ENCODE assay signal across 9 cellular contexts in genomic region chr14:52268191-52269061, GRCh38. TPM values are rescaled to one million over a fixed set of nuclear protein-coding genes. Genes with fewer than 3 reads are reported as not detected.
DNase-seq lines count a peak whose midpoint lies in the region; ATAC-seq and TF ChIP-seq lines count a peak whose summit lies in the region.
"Had no signal": no experiment of that assay in that cellular context is flagged by ENCODE, and none has a peak within 500 bp of the region (broad histone marks: within the 10 kb centered on the region; RNA-seq: fewer than 3 reads in every experiment).

No MANE protein-coding gene starts in this region.

- peaks cover 56% of the 10 kb centered on the region for H3K27me3 ChIP-seq in HUES64 (ENCODE audit: insufficient read depth, low read length)

- WGBS in HUES64 = 3% methylated on average over 59 of the region's 59 CpGs

- H3K4me1 ChIP-seq in HUES64 (ENCODE audit: insufficient read depth, low read length) = peaks cover 6% of the 10 kb centered on the region

- H3K4me3 ChIP-seq in HUES64 (ENCODE audit: low read length) (peak overlapping the region; percentile 56), iPS-18c (ENCODE audit: insufficient read depth, low read depth, low read length) (peak overlapping the region; percentile 64)

- H3K4me3 Mint-ChIP-seq in activated naive CD4-positive, alpha-beta T cell treated with anti-CD3 and anti-CD28 coated beads, Interleukin-2, amount 10 ng/mL, durations not matched to agents 7 days and 5 days = peak overlapping the region; percentile 83
- no peak overlapping the region for H3K4me3 Mint-ChIP-seq in Calu3 (ENCODE audit: low read depth, unreplicated experiment)

- peaks cover 47% of the 10 kb centered on the region for H3K4me1 Mint-ChIP-seq in activated naive CD4-positive, alpha-beta T cell treated with anti-CD3 and anti-CD28 coated beads, Interleukin-2, amount 10 ng/mL, durations not matched to agents 7 days and 5 days
- no peaks in the 10 kb centered on the region for H3K4me1 Mint-ChIP-seq in Calu3 (ENCODE audit: low read depth, unreplicated experiment)

- intact Hi-C loops in Calu3 (cut with micrococcal nuclease; ENCODE audit: unreplicated experiment) = no loop called here

- H3K36me3 ChIP-seq in HUES64 (ENCODE audit: insufficient read depth, low read length) = no peaks in the 10 kb centered on the region

- ATAC-seq in GM18511 (IDR thresholded peaks at IDR 0.05; ENCODE audit: unreplicated experiment) = no peak

- CTCF ChIA-PET in activated naive CD4-positive, alpha-beta T cell treated with anti-CD3 and anti-CD28 coated beads, Interleukin-2, amount 10 ng/mL, durations not matched to agents 7 days and 5 days (lab: Charles Lee) = no interaction called here
- CTCF ChIA-PET in Calu3 (lab: Charles Lee) = no interaction called here

- peaks cover 2% of the 10 kb centered on the region for H3K9me3 Mint-ChIP-seq in activated naive CD4-positive, alpha-beta T cell treated with anti-CD3 and anti-CD28 coated beads, Interleukin-2, amount 10 ng/mL, durations not matched to agents 7 days and 5 days
- H3K9me3 Mint-ChIP-seq in Calu3 (ENCODE audit: low read depth, unreplicated experiment) = no peaks in the 10 kb centered on the region

- no peak overlapping the region for H3K27ac ChIP-seq in HUES64 (ENCODE audit: low read depth, low read length)

- peaks cover 57% of the 10 kb centered on the region for H3K27me3 Mint-ChIP-seq in activated naive CD4-positive, alpha-beta T cell treated with anti-CD3 and anti-CD28 coated beads, Interleukin-2, amount 10 ng/mL, durations not matched to agents 7 days and 5 days
- H3K27me3 Mint-ChIP-seq in Calu3 (ENCODE audit: unreplicated experiment) = peaks cover 27% of the 10 kb centered on the region

- peak; percentile 53 for DNase-seq in activated naive CD4-positive, alpha-beta T cell treated with anti-CD3 and anti-CD28 coated beads, Interleukin-2, amount 10 ng/mL, durations not matched to agents 7 days and 5 days
- DNase-seq in stimulated activated CD4-positive, alpha-beta T cell treated with anti-CD3 and anti-CD28 coated beads, Interleukin-4, amount 100 ng/mL, for 1 hour = peak; percentile 21
- DNase-seq in GM13977 (ENCODE audit: low spot score) = no peak
- no peak for DNase-seq in HuH-7 (ENCODE audit: low spot score)
- no peak for DNase-seq in Calu3

- no peak overlapping the region for H3K27ac Mint-ChIP-seq in activated naive CD4-positive, alpha-beta T cell treated with anti-CD3 and anti-CD28 coated beads, Interleukin-2, amount 10 ng/mL, durations not matched to agents 7 days and 5 days
- no peak overlapping the region for H3K27ac Mint-ChIP-seq in Calu3 (ENCODE audit: unreplicated experiment)

- no TSS peak for BruUV-seq in Calu3 (replicated peaks; lab: Mats Ljungman, UMichigan)

- peak overlapping the region; percentile 48 for H3K9ac ChIP-seq in HUES64 (ENCODE audit: low read depth, low read length)

- in situ Hi-C loops in GM13977 (cut with MboI; ENCODE audit: low pct_unique_long_range_greater_than_20kb, low sequenced_read_pairs, unreplicated experiment) = no loop called here

- H3K9me3 ChIP-seq in HUES64 (ENCODE audit: insufficient read depth, low read depth, low read length) (no peaks in the 10 kb centered on the region), iPS-18c (ENCODE audit: control insufficient read depth, insufficient read depth, low read length) (no peaks in the 10 kb centered on the region)

- TF ChIP-seq CTCF in GM13977 (IDR thresholded peaks at IDR 0.05; ENCODE audit: extremely low read depth, insufficient read depth, missing control alignments) (no peak), Calu3 (IDR thresholded peaks at IDR 0.05; ENCODE audit: unreplicated experiment) (no peak)

- H3K36me3 Mint-ChIP-seq in activated naive CD4-positive, alpha-beta T cell treated with anti-CD3 and anti-CD28 coated beads, Interleukin-2, amount 10 ng/mL, durations not matched to agents 7 days and 5 days = peaks cover 11% of the 10 kb centered on the region
- H3K36me3 Mint-ChIP-seq in Calu3 (ENCODE audit: insufficient read depth, unreplicated experiment) = no peaks in the 10 kb centered on the region

RNA-seq across cellular contexts. Expression of gene PTGDR, which starts 0.9 kb away (rescaled TPM):
- polyA plus RNA-seq in HUES64 (2013, experiment 1 of 2) = not detected
- polyA plus RNA-seq in HUES64 (2013, experiment 2 of 2) = not detected
- total RNA-seq in Calu3 (2022) = not detected in 2 replicates
- total RNA-seq: M059J had no signal

RNA-seq across cellular contexts. Expression of gene PTGER2, which starts 45.7 kb away (rescaled TPM):
- 0.40 TPM for polyA plus RNA-seq in HUES64 (2013, experiment 1 of 2)
- 0.13 TPM for polyA plus RNA-seq in HUES64 (2013, experiment 2 of 2)
- 0.29 TPM in 1 of 2 replicates, not detected in the other for total RNA-seq in Calu3 (2022)

Comparison
In these comparisons a context has a peak if more than half of its experiments do, and no peak if none do; other contexts are left out.
1. DNase-seq: peak in activated naive CD4-positive, alpha-beta T cell treated with anti-CD3 and anti-CD28 coated beads, Interleukin-2, amount 10 ng/mL, durations not matched to agents 7 days and 5 days (single experiment) and stimulated activated CD4-positive, alpha-beta T cell treated with anti-CD3 and anti-CD28 coated beads, Interleukin-4, amount 100 ng/mL, for 1 hour (single experiment); none in GM13977 (single experiment), HuH-7 (single experiment) and Calu3 (single experiment).